7 cellular contexts compared by ENCODE assay signal in genomic region chr6:2859798-2860705, GRCh38. TPM values are rescaled to one million over a fixed set of nuclear protein-coding genes. Genes with fewer than 3 reads are reported as not detected.
DNase-seq lines count a peak whose midpoint lies in the region; ATAC-seq, FAIRE-seq and TF ChIP-seq lines count a peak whose summit lies in the region.
"Not testable (repeated sequence)": the region's sequence is repeated elsewhere in the genome, so short reads cannot be mapped to it uniquely, and the experiment has no call there.

No MANE protein-coding gene starts in this region.

- POLR2A ChIA-PET in activated CD8-positive, alpha-beta T cell treated with anti-CD3 and anti-CD28 coated beads for 36 hours (lab: Charles Lee), result interaction anchor here (1.4 to 2.4 kb wide), 2 partner anchors 43 to 52 kb away, joined by 4 to 9 read pairs; partner anchors contain the start of gene SERPINB9
- POLR2A ChIA-PET in naive thymus-derived CD8-positive, alpha-beta T cell (lab: Charles Lee), result interaction anchor here (1.1 to 3.8 kb wide), 5 partner anchors 10 to 204 kb away, joined by 3 to 14 read pairs (median 5); no protein-coding TSS in a partner anchor

- H3K4me2 ChIP-seq in SU-DHL-6 (ENCODE audit: low read depth, low read length, poor library complexity, severe bottlenecking), result peak overlapping the region; percentile 50

- peak; percentile 21 for FAIRE-seq in GM12892 (lab: Jason Lieb, UNC)

- H3K36me3 ChIP-seq in SU-DHL-6 (ENCODE audit: low read length), result not testable (repeated sequence)

- H4K20me1 ChIP-seq in SU-DHL-6 (ENCODE audit: low read depth, low read length), result not testable (repeated sequence)

- H3K27me3 ChIP-seq in SU-DHL-6 (ENCODE audit: low read length), result not testable (repeated sequence)

- intact Hi-C loops in activated CD8-positive, alpha-beta T cell treated with anti-CD3 and anti-CD28 coated beads for 36 hours (cut with micrococcal nuclease), result loop anchor here (5.0 kb wide), 1 partner anchor 37 kb away; no protein-coding TSS in a partner anchor
- intact Hi-C loops in dendritic cell treated with granulocyte-macrophage colony-stimulating factor and Interleukin-4, amounts not matched to agents 40 ng/mL and 50 ng/mL, for 4 days (cut with micrococcal nuclease), result not testable (repeated sequence)

- peak overlapping the region; percentile 100 for H3K27ac Mint-ChIP-seq in activated CD8-positive, alpha-beta T cell treated with anti-CD3 and anti-CD28 coated beads for 36 hours
- peak overlapping the region; percentile 99 for H3K27ac Mint-ChIP-seq in activated naive CD4-positive, alpha-beta T cell treated with anti-CD3 and anti-CD28 coated beads, Interleukin-2, amount 10 ng/mL, durations not matched to agents 7 days and 5 days
- peak overlapping the region; percentile 89 for H3K27ac Mint-ChIP-seq in dendritic cell treated with granulocyte-macrophage colony-stimulating factor and Interleukin-4, amounts not matched to agents 40 ng/mL and 50 ng/mL, for 4 days
- peak overlapping the region; percentile 97 to 100 (median 99) for H3K27ac Mint-ChIP-seq in naive thymus-derived CD8-positive, alpha-beta T cell
- peak overlapping the region; percentile 98 to 99 for H3K27ac Mint-ChIP-seq in stimulated activated naive CD8-positive, alpha-beta T cell treated with anti-CD3 and anti-CD28 coated beads, Interleukin-15, amount 100 ng/mL, for 72 hours

- not testable (repeated sequence) for H3K36me3 Mint-ChIP-seq in activated CD8-positive, alpha-beta T cell treated with anti-CD3 and anti-CD28 coated beads for 36 hours (ENCODE audit: low read depth); dendritic cell treated with granulocyte-macrophage colony-stimulating factor and Interleukin-4, amounts not matched to agents 40 ng/mL and 50 ng/mL, for 4 days (ENCODE audit: low read depth); naive thymus-derived CD8-positive, alpha-beta T cell
- H3K36me3 Mint-ChIP-seq in activated naive CD4-positive, alpha-beta T cell treated with anti-CD3 and anti-CD28 coated beads, Interleukin-2, amount 10 ng/mL, durations not matched to agents 7 days and 5 days, result peaks cover 42% of the 10 kb centered on the region

- not testable (repeated sequence) for H3K27me3 Mint-ChIP-seq in activated CD8-positive, alpha-beta T cell treated with anti-CD3 and anti-CD28 coated beads for 36 hours; activated naive CD4-positive, alpha-beta T cell treated with anti-CD3 and anti-CD28 coated beads, Interleukin-2, amount 10 ng/mL, durations not matched to agents 7 days and 5 days; dendritic cell treated with granulocyte-macrophage colony-stimulating factor and Interleukin-4, amounts not matched to agents 40 ng/mL and 50 ng/mL, for 4 days; naive thymus-derived CD8-positive, alpha-beta T cell; stimulated activated naive CD8-positive, alpha-beta T cell treated with anti-CD3 and anti-CD28 coated beads, Interleukin-15, amount 100 ng/mL, for 72 hours

- CTCF ChIA-PET in activated CD8-positive, alpha-beta T cell treated with anti-CD3 and anti-CD28 coated beads for 36 hours (lab: Charles Lee), result interaction anchor here (3.9 kb wide), 1 partner anchor 13 kb away, joined by 12 read pairs; no protein-coding TSS in a partner anchor
- CTCF ChIA-PET in activated naive CD4-positive, alpha-beta T cell treated with anti-CD3 and anti-CD28 coated beads, Interleukin-2, amount 10 ng/mL, durations not matched to agents 7 days and 5 days (lab: Charles Lee), result interaction anchor here (2.7 kb wide), 1 partner anchor 14 kb away, joined by 11 read pairs; no protein-coding TSS in a partner anchor

- not testable (repeated sequence) for H3K9me3 ChIP-seq in SU-DHL-6 (ENCODE audit: insufficient read depth, low read length)

- not testable (repeated sequence) for TF ChIP-seq CTCF in SU-DHL-6 (IDR thresholded peaks at IDR 0.05; ENCODE audit: insufficient read depth, low read length, poor library complexity, severe bottlenecking); activated CD8-positive, alpha-beta T cell treated with anti-CD3 and anti-CD28 coated beads for 36 hours (IDR thresholded peaks at IDR 0.05)

- not testable (repeated sequence) for TF ChIP-seq POLR2A in GM12892 (IDR thresholded peaks at IDR 0.05; ENCODE audit: low read depth, low read length)

- peaks cover 88% of the 10 kb centered on the region for H3K4me1 Mint-ChIP-seq in activated CD8-positive, alpha-beta T cell treated with anti-CD3 and anti-CD28 coated beads for 36 hours (ENCODE audit: low read depth)
- peaks cover 92% of the 10 kb centered on the region for H3K4me1 Mint-ChIP-seq in activated naive CD4-positive, alpha-beta T cell treated with anti-CD3 and anti-CD28 coated beads, Interleukin-2, amount 10 ng/mL, durations not matched to agents 7 days and 5 days
- peaks cover 68% of the 10 kb centered on the region for H3K4me1 Mint-ChIP-seq in dendritic cell treated with granulocyte-macrophage colony-stimulating factor and Interleukin-4, amounts not matched to agents 40 ng/mL and 50 ng/mL, for 4 days (ENCODE audit: low read depth)
- H3K4me1 Mint-ChIP-seq in naive thymus-derived CD8-positive, alpha-beta T cell, result peaks cover 49 to 96% (median 87%) of the 10 kb centered on the region in 4 donors
- H3K4me1 Mint-ChIP-seq in stimulated activated naive CD8-positive, alpha-beta T cell treated with anti-CD3 and anti-CD28 coated beads, Interleukin-15, amount 100 ng/mL, for 72 hours, result peaks cover 96% of the 10 kb centered on the region

- H3K79me2 ChIP-seq in SU-DHL-6 (ENCODE audit: insufficient read depth, low read length), result not testable (repeated sequence)

- H3F3A ChIP-seq in SU-DHL-6 (ENCODE audit: insufficient read depth), result peaks cover 74% of the 10 kb centered on the region

- not testable (repeated sequence) for ATAC-seq in activated CD8-positive, alpha-beta T cell treated with anti-CD3 and anti-CD28 coated beads for 36 hours; naive thymus-derived CD8-positive, alpha-beta T cell; stimulated activated naive CD8-positive, alpha-beta T cell treated with anti-CD3 and anti-CD28 coated beads, Interleukin-15, amount 100 ng/mL, for 72 hours

- not testable (repeated sequence) for H2AFZ ChIP-seq in SU-DHL-6 (ENCODE audit: low read depth, low read length, severe bottlenecking)

- not testable (repeated sequence) for H3K9me3 Mint-ChIP-seq in activated CD8-positive, alpha-beta T cell treated with anti-CD3 and anti-CD28 coated beads for 36 hours; dendritic cell treated with granulocyte-macrophage colony-stimulating factor and Interleukin-4, amounts not matched to agents 40 ng/mL and 50 ng/mL, for 4 days; naive thymus-derived CD8-positive, alpha-beta T cell; stimulated activated naive CD8-positive, alpha-beta T cell treated with anti-CD3 and anti-CD28 coated beads, Interleukin-15, amount 100 ng/mL, for 72 hours
- peaks cover 10% of the 10 kb centered on the region for H3K9me3 Mint-ChIP-seq in activated naive CD4-positive, alpha-beta T cell treated with anti-CD3 and anti-CD28 coated beads, Interleukin-2, amount 10 ng/mL, durations not matched to agents 7 days and 5 days

- H3K9me2 ChIP-seq in SU-DHL-6 (replicated peaks; ENCODE audit: insufficient read depth, low read length), result not testable (repeated sequence)

- peak overlapping the region; percentile 92 for H3K27ac ChIP-seq in SU-DHL-6 (ENCODE audit: low read depth, low read length)

- not testable (repeated sequence) for DNase-seq in GM12892 (ENCODE audit: insufficient read length); activated CD8-positive, alpha-beta T cell treated with anti-CD3 and anti-CD28 coated beads for 36 hours; activated naive CD4-positive, alpha-beta T cell treated with anti-CD3 and anti-CD28 coated beads, Interleukin-2, amount 10 ng/mL, durations not matched to agents 7 days and 5 days; naive thymus-derived CD8-positive, alpha-beta T cell; stimulated activated naive CD8-positive, alpha-beta T cell treated with anti-CD3 and anti-CD28 coated beads, Interleukin-15, amount 100 ng/mL, for 72 hours

- H3K9ac ChIP-seq in SU-DHL-6 (ENCODE audit: low read length), result peak overlapping the region; percentile 52

- not testable (repeated sequence) for H3K4me3 Mint-ChIP-seq in activated CD8-positive, alpha-beta T cell treated with anti-CD3 and anti-CD28 coated beads for 36 hours; dendritic cell treated with granulocyte-macrophage colony-stimulating factor and Interleukin-4, amounts not matched to agents 40 ng/mL and 50 ng/mL, for 4 days
- peak overlapping the region; percentile 73 for H3K4me3 Mint-ChIP-seq in activated naive CD4-positive, alpha-beta T cell treated with anti-CD3 and anti-CD28 coated beads, Interleukin-2, amount 10 ng/mL, durations not matched to agents 7 days and 5 days
- peak overlapping the region in 6 of 10 donors; percentile 18 to 95 (median 82) for H3K4me3 Mint-ChIP-seq in naive thymus-derived CD8-positive, alpha-beta T cell
- H3K4me3 Mint-ChIP-seq in stimulated activated naive CD8-positive, alpha-beta T cell treated with anti-CD3 and anti-CD28 coated beads, Interleukin-15, amount 100 ng/mL, for 72 hours, result peak overlapping the region; percentile 26 to 37

- H3K4me3 ChIP-seq in SU-DHL-6 (ENCODE audit: insufficient read depth, low read length, poor library complexity, severe bottlenecking), result not testable (repeated sequence)

RNA-seq across cellular contexts. Expression of gene SERPINB1, which starts 18.4 kb away (rescaled TPM):
- 7.5 TPM for polyA plus RNA-seq in GM12892 (2012; ENCODE audit: missing spikeins)
- total RNA-seq in activated CD8-positive, alpha-beta T cell treated with anti-CD3 and anti-CD28 coated beads for 36 hours, result 10 to 100 TPM; 55.8 to 60.0 TPM
- 10 to 100 TPM; 65.3 to 67.1 TPM for total RNA-seq in naive thymus-derived CD8-positive, alpha-beta T cell
- polyA plus RNA-seq in naive thymus-derived CD8-positive, alpha-beta T cell, result 100 to 1,000 TPM; 121 to 130 (median 123) TPM

RNA-seq across cellular contexts. Expression of gene SERPINB9, which starts 43.1 kb away (rescaled TPM):
- 13.7 TPM for polyA plus RNA-seq in GM12892 (2012; ENCODE audit: missing spikeins)
- total RNA-seq in activated CD8-positive, alpha-beta T cell treated with anti-CD3 and anti-CD28 coated beads for 36 hours, result 10 to 100 TPM; 65.7 to 70.3 TPM
- 10 to 100 TPM; 56.6 to 57.1 TPM for total RNA-seq in naive thymus-derived CD8-positive, alpha-beta T cell
- polyA plus RNA-seq in naive thymus-derived CD8-positive, alpha-beta T cell, result 10 to 100 TPM; 29.9 to 37.2 (median 35.0) TPM
